In the genomic region with DNA sequence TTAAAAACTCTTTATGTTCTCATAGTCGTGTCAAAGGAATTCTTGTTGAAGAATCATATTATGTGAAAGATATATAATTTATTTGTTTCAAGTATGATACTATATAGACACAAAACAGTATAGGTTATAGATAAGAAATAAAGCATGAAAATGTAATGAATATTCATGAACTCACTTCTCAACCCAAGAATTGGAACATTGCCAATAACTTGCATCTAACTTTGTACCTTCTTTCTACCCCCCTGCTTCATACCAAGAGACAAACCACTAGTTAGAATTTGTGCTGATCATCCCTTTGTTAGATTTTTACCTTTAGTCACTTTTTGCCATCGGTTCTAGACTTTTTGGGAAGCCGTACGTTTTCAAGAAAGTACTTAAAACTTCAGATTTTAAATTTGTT, we compare ENCODE assay signal across 25 cellular contexts. TPM values are rescaled to one million over a fixed set of nuclear protein-coding genes. Genes with fewer than 3 reads are reported as not detected.
DNase-seq lines count a peak whose midpoint lies in the region; ATAC-seq, FAIRE-seq and TF ChIP-seq lines count a peak whose summit lies in the region.
"Had no signal": no experiment of that assay in that cellular context is flagged by ENCODE, and none has a peak within 500 bp of the region (broad histone marks: within the 10 kb centered on the region; RNA-seq: fewer than 3 reads in every experiment).

No MANE protein-coding gene starts in this region.

- POLR2A ChIA-PET in CD4-positive, alpha-beta T cell (lab: Charles Lee): no interaction called here

- H3K4me3 ChIP-seq in SK-N-MC: no peak overlapping the region
- H3K4me3 ChIP-seq: A549; BLaER1 treated with 17β-estradiol and CSF1 and Interleukin-3, amounts not matched to agents 10 nM and 100 nM; GM12878 had no signal

- no peak overlapping the region for H3K27ac ChIP-seq in SK-N-MC
- H3K27ac ChIP-seq in CD4-positive, alpha-beta T cell (ENCODE audit: low read depth, low read length): no peak overlapping the region
- H3K27ac ChIP-seq: 22Rv1; A549; BLaER1 treated with 17β-estradiol and CSF1 and Interleukin-3, amounts not matched to agents 10 nM and 100 nM; C4-2B had no signal

- peak; percentile 3 for DNase-seq in DMS 273 (lab: John Stamatoyannopoulos, UW; ENCODE audit: unreplicated experiment)
- DNase-seq in DMS 273 treated with DMSO at 0.1 percent for 48 hours (lab: John Stamatoyannopoulos, UW): no peak
- no peak for DNase-seq in RCC 7860 (ENCODE audit: low spot score)
- DNase-seq in SK-N-MC (ENCODE audit: low read depth, low spot score): peak; percentile 16
- DNase-seq in CD4-positive, alpha-beta T cell: no peak
- DNase-seq in NCI-H1694 treated with DMSO at 0.1 percent for 48 hours (lab: John Stamatoyannopoulos, UW): no peak
- DNase-seq: AML-193; CD4-positive, alpha-beta memory T cell; CD8-positive, alpha-beta memory T cell; COR-L47; DMS153; DMS53; DMS79; DND-41; EL; GDM1 had no signal

- H3K27ac Mint-ChIP-seq in CD4-positive, alpha-beta T cell: no peak overlapping the region
- H3K27ac Mint-ChIP-seq: B cell; CD4-positive, alpha-beta memory T cell had no signal

- peaks cover 83% of the 10 kb centered on the region for H3K36me3 Mint-ChIP-seq in CD4-positive, alpha-beta T cell (ENCODE audit: low read depth)

- H3K4me3 Mint-ChIP-seq in CD4-positive, alpha-beta T cell: no peak overlapping the region
- H3K4me3 Mint-ChIP-seq: B cell; CD4-positive, alpha-beta memory T cell; CD8-positive, alpha-beta memory T cell had no signal

- intact Hi-C loops in CD4-positive, alpha-beta T cell (cut with DNase I, micrococcal nuclease): no loop called here

- no peak for ATAC-seq in CD4-positive, alpha-beta T cell (ENCODE audit: poor library complexity)
- no peak for ATAC-seq in GM18868 (IDR thresholded peaks at IDR 0.05; ENCODE audit: unreplicated experiment)
- ATAC-seq: A549, GM12878 had no signal

- no peak for TF ChIP-seq CTCF in CD4-positive, alpha-beta T cell (IDR thresholded peaks at IDR 0.05)

- H3K36me3 ChIP-seq in SK-N-MC (ENCODE audit: insufficient read depth, low read length): peaks cover 12% of the 10 kb centered on the region

- FAIRE-seq in RCC 7860 (lab: Jason Lieb, UNC): peak; percentile 10
- FAIRE-seq: A549, GM12878, GM12892, GM18507 had no signal

- H3K9me3 Mint-ChIP-seq in CD4-positive, alpha-beta T cell: no peaks in the 10 kb centered on the region
- H3K9me3 Mint-ChIP-seq: CD4-positive, alpha-beta memory T cell; CD8-positive, alpha-beta memory T cell had no signal

- no peaks in the 10 kb centered on the region for H3K27me3 ChIP-seq in CD4-positive, alpha-beta T cell (ENCODE audit: control insufficient read depth, insufficient read depth, low read length)
- H3K27me3 ChIP-seq: BLaER1 treated with 17β-estradiol and CSF1 and Interleukin-3, amounts not matched to agents 10 nM and 100 nM had no signal

- no peaks in the 10 kb centered on the region for H3K27me3 Mint-ChIP-seq in CD4-positive, alpha-beta T cell
- H3K27me3 Mint-ChIP-seq: B cell; CD4-positive, alpha-beta memory T cell; CD8-positive, alpha-beta memory T cell had no signal

- H3K9me3 ChIP-seq in SK-N-MC (ENCODE audit: low read depth, low read length): no peaks in the 10 kb centered on the region
- no peaks in the 10 kb centered on the region for H3K9me3 ChIP-seq in CD4-positive, alpha-beta T cell (ENCODE audit: control insufficient read depth, low read length)
- H3K9me3 ChIP-seq: A549; BLaER1 treated with 17β-estradiol and CSF1 and Interleukin-3, amounts not matched to agents 10 nM and 100 nM had no signal

- no peak overlapping the region for H3K9ac ChIP-seq in SK-N-MC (ENCODE audit: insufficient read length)
- H3K9ac ChIP-seq: BLaER1 treated with 17β-estradiol and CSF1 and Interleukin-3, amounts not matched to agents 10 nM and 100 nM had no signal

- H3K4me1 Mint-ChIP-seq in CD4-positive, alpha-beta T cell (ENCODE audit: low read depth): no peaks in the 10 kb centered on the region

- CTCF ChIA-PET in CD4-positive, alpha-beta T cell (lab: Charles Lee): no interaction called here

RNA-seq across cellular contexts. Expression of a gene that starts 32.6 kb away (rescaled TPM):
- 10 to 100 TPM; 11.9 to 13.1 TPM for total RNA-seq in CD4-positive, alpha-beta T cell

Comparison
In these comparisons a context has a peak if more than half of its experiments do, and no peak if none do; other contexts are left out.
1. DNase-seq: peak in DMS 273 (single experiment) and SK-N-MC (single experiment); none in DMS 273 treated with DMSO at 0.1 percent for 48 hours (single experiment), RCC 7860 (single experiment), CD4-positive, alpha-beta T cell (0 of 10) and NCI-H1694 treated with DMSO at 0.1 percent for 48 hours (single experiment).